ENCODE assay signal across 10 cellular contexts in the genomic region with DNA sequence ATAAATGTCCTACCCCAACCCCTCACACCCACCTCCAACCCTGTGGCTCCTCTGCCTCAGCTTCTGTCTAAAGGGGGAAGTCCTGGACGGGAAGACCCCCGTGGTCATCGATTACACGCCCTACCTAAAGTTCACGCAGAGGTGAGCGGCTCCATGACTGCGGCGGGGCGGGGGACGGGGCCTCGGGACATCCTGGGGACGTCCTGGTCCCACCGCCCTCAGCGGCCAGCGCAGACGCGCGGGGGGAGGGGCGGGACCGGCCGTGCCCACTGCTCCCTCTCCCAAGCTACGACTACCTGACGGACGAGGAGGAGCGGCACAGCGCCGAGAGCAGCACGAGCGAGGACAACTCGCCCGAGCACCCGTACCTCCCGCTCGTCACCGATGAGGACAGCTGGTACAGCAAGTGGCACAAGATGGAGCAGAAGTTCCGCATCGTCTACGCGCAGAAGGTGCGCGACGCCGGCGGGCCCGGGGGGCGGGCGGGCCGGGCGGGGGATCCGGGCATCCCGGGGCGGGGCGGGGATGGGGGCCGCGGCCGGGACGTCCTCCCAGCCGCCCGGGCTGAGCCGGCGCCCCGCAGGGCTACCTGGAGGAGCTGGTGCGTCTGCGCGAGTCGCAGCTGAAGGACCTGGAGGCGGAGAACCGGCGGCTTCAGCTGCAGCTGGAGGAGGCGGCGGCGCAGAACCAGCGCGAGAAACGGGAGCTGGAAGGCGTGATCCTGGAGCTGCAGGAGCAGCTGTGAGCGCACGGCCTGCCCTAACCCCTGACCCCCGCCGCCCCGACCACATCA. TPM values are rescaled to one million over a fixed set of nuclear protein-coding genes. Genes with fewer than 3 reads are reported as not detected.
DNase-seq lines count a peak whose midpoint lies in the region; ATAC-seq lines count a peak whose summit lies in the region.
"Had no signal": no experiment of that assay in that cellular context is flagged by ENCODE, and none has a peak within 500 bp of the region (broad histone marks: within the 10 kb centered on the region; RNA-seq: fewer than 3 reads in every experiment).

No MANE protein-coding gene starts in this region.

- WGBS in right cardiac atrium, result 1% methylated on average over 81 of the region's 81 CpGs

- no peaks in the 10 kb centered on the region for H3K27me3 ChIP-seq in right cardiac atrium (ENCODE audit: control insufficient read depth, insufficient read depth)

- no peaks in the 10 kb centered on the region for H3K4me1 ChIP-seq in right cardiac atrium (ENCODE audit: control insufficient read depth, insufficient read depth, low read length)

- ATAC-seq in right cardiac atrium (no peak), GM18868 (IDR thresholded peaks at IDR 0.05; ENCODE audit: unreplicated experiment) (no peak)

- no peak overlapping the region for H3K27ac ChIP-seq in right cardiac atrium (ENCODE audit: low read length)

- peak overlapping the region; percentile 37 for H3K4me3 ChIP-seq in right cardiac atrium (ENCODE audit: low read length)

- intact Hi-C loops in right cardiac atrium (cut with DNase I), result no loop called here

- DNase-seq in DMS153 (lab: John Stamatoyannopoulos, UW) (peak; percentile 40), LoVo (ENCODE audit: low spot score) (peak; percentile 33), right cardiac atrium (no peak), GOT3 (lab: John Stamatoyannopoulos, UW) (no peak), activated gamma-delta T cell (lab: John Stamatoyannopoulos, UW) (no peak)
- DNase-seq in activated T-cell treated with anti-CD3 and anti-CD28 coated beads, Interleukin-2, amount 50 U/mL, for 48 hours, result peak; percentile 54 to 69
- DNase-seq in stimulated activated CD4-positive, alpha-beta T cell treated with anti-CD3 and anti-CD28 coated beads, Interleukin-4, amount 100 ng/mL, for 24 hours, result peak; percentile 54

- H3K9me3 ChIP-seq in right cardiac atrium (ENCODE audit: control insufficient read depth, low read length), result no peaks in the 10 kb centered on the region

RNA-seq across cellular contexts. Expression of a gene that starts 6.7 kb away (rescaled TPM):
- total RNA-seq in right cardiac atrium, result 1 to 10 TPM; 1.8 to 4.5 (median 2.3) TPM
- polyA plus RNA-seq in right cardiac atrium, result 1.6 TPM

RNA-seq across cellular contexts. Expression of a gene that starts 9.6 kb away (rescaled TPM):
- total RNA-seq in right cardiac atrium, result 10 to 100 TPM; 56.7 to 69.9 (median 66.4) TPM
- polyA plus RNA-seq in right cardiac atrium, result 73.0 TPM

RNA-seq across cellular contexts. Expression of a gene that starts 30.0 kb away (rescaled TPM):
- 100 to 1,000 TPM; 158 to 215 (median 194) TPM for total RNA-seq in right cardiac atrium
- 100 TPM for polyA plus RNA-seq in right cardiac atrium

RNA-seq across cellular contexts. Expression of a gene that starts 47.1 kb away (rescaled TPM):
- total RNA-seq in right cardiac atrium, result under 1 TPM in 3 of 4 donors, not detected in 1; 0.31 to 0.72 (median 0.46) TPM
- 0.16 TPM for polyA plus RNA-seq in right cardiac atrium
- total RNA-seq: M059J, neural crest cell had no signal

RNA-seq across cellular contexts. Expression of a gene that starts 48.6 kb away (rescaled TPM):
- total RNA-seq in right cardiac atrium, result 1 to 10 TPM; 2.4 to 4.0 (median 3.1) TPM
- polyA plus RNA-seq in right cardiac atrium, result 1.9 TPM

Comparison
In these comparisons a context has a peak if more than half of its experiments do, and no peak if none do; other contexts are left out.
1. DNase-seq: peak in DMS153 (single experiment), LoVo (single experiment), activated T-cell treated with anti-CD3 and anti-CD28 coated beads, Interleukin-2, amount 50 U/mL, for 48 hours (2 of 2) and stimulated activated CD4-positive, alpha-beta T cell treated with anti-CD3 and anti-CD28 coated beads, Interleukin-4, amount 100 ng/mL, for 24 hours (single experiment); none in right cardiac atrium (0 of 3), GOT3 (single experiment) and activated gamma-delta T cell (single experiment).